ENCODE assay signal across 8 cellular contexts in the genomic region with DNA sequence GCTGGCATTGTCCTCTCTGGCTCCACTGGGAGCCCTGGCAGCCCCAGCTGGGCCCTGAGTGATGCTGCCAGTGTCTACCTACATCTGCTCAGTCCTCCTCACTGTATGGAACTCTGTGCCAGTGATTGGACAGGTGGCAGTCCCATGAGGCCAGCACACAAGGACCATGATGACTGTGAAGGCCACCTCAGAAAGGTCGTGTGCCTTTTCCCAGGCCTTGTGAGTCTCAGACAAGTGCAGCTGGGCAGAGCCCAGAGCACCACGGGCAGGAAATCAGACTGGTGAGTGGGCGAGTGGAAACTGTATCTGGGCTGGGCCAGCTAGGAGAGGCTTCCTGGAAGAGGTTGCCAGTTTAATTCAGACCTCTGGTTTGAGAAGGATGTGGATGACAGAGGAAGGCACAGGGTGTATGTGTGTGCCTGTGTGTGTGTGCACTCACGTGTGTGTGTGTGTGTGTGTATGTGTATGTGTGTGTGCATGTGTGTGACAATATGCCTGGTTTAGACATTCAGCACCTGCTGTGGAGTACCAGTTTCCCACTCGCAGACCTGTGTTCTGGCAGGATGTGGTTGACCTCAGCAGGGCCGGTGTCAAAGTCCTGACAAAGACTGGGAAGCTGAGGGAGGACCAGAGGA. TPM values are rescaled to one million over a fixed set of nuclear protein-coding genes. Genes with fewer than 3 reads are reported as not detected.
A peak's percentile ranks its signal among the peaks of the same experiment; 100 is the strongest.
DNase-seq lines count a peak whose midpoint lies in the region; ATAC-seq and TF ChIP-seq lines count a peak whose summit lies in the region.

No MANE protein-coding gene starts in this region.

- peak overlapping the region; percentile 69 to 78 for H3K4me3 Mint-ChIP-seq in CD14-positive monocyte
- H3K4me3 Mint-ChIP-seq in WTC11: no peak overlapping the region

- H3K9me3 ChIP-seq in mucosa of descending colon: no peaks in the 10 kb centered on the region

- peaks cover 19% of the 10 kb centered on the region for H3K4me1 ChIP-seq in mucosa of descending colon (ENCODE audit: low read depth)

- peaks cover 96% of the 10 kb centered on the region for H3K4me1 Mint-ChIP-seq in CD14-positive monocyte
- H3K4me1 Mint-ChIP-seq in WTC11: peaks cover 35% of the 10 kb centered on the region

- H3K4me3 ChIP-seq in mucosa of descending colon: no peak overlapping the region

- CTCF ChIA-PET in WTC11 (lab: Charles Lee): interaction anchor here (1.0 to 5.7 kb wide), 6 partner anchors 7 to 51 kb away, joined by 3 to 55 read pairs (median 6); a partner anchor contains a TSS

- TF ChIP-seq CTCF in CD14-positive monocyte (IDR thresholded peaks at IDR 0.05) (no peak), WTC11 (IDR thresholded peaks at IDR 0.05) (no peak), mucosa of descending colon (IDR thresholded peaks at IDR 0.05) (no peak)

- H3K36me3 ChIP-seq in mucosa of descending colon (ENCODE audit: low read depth): no peaks in the 10 kb centered on the region

- POLR2A ChIA-PET in WTC11 (lab: Charles Lee): interaction anchor here (0.6 kb wide), 1 partner anchor 66 kb away, joined by 3 read pairs; no protein-coding TSS in a partner anchor

- no peaks in the 10 kb centered on the region for H3K9me3 Mint-ChIP-seq in CD14-positive monocyte
- no peaks in the 10 kb centered on the region for H3K9me3 Mint-ChIP-seq in WTC11

- ATAC-seq in GM21717 (IDR thresholded peaks at IDR 0.05; ENCODE audit: unreplicated experiment) (peak; percentile 51), WTC11 (no peak), mucosa of descending colon (peak; percentile 40), sciatic nerve (no peak)

- peaks cover 55 to 85% of the 10 kb centered on the region in 2 donors for H3K36me3 Mint-ChIP-seq in CD14-positive monocyte
- H3K36me3 Mint-ChIP-seq in WTC11: peaks cover 3% of the 10 kb centered on the region; the same call in 1 of the 2 replicates

- DNase-seq in CD14-positive monocyte (ENCODE audit: low spot score): no peak
- DNase-seq in WTC11 (ENCODE audit: low spot score): no peak
- DNase-seq in mucosa of descending colon: no peak
- no peak for DNase-seq in medulla oblongata (ENCODE audit: extremely low spot score)
- no peak for DNase-seq in HT-29 (ENCODE audit: low spot score)
- no peak for DNase-seq in sciatic nerve (ENCODE audit: low spot score)
- no peak for DNase-seq in DMS53 treated with DMSO at 0.1 percent for 48 hours (lab: John Stamatoyannopoulos, UW; ENCODE audit: unreplicated experiment)

- H3K27me3 Mint-ChIP-seq in CD14-positive monocyte (ENCODE audit: low read depth in 3 of 3): peaks cover 0 to 2% (median 0%) of the 10 kb centered on the region in 3 donors
- H3K27me3 Mint-ChIP-seq in WTC11 (ENCODE audit: low read depth): no peaks in the 10 kb centered on the region

- intact Hi-C loops in CD14-positive monocyte (cut with micrococcal nuclease): no loop called here
- intact Hi-C loops in mucosa of descending colon (cut with DNase I, micrococcal nuclease): no loop called here
- intact Hi-C loops in sciatic nerve (cut with DNase I): loop anchor here (10.0 kb wide), 1 partner anchor 761 kb away; a partner anchor contains a TSS

- H3K27ac Mint-ChIP-seq in CD14-positive monocyte: peak overlapping the region; percentile 84 to 99 (median 98)
- H3K27ac Mint-ChIP-seq in WTC11: peak overlapping the region; percentile 11; the same call in 1 of the 2 replicates

TF ChIP-seq in WTC11, 78 proteins besides CTCF, POLR2A, EP300 and RAD21 (continues in another document):
- TF ChIP-seq, protein P1, sequence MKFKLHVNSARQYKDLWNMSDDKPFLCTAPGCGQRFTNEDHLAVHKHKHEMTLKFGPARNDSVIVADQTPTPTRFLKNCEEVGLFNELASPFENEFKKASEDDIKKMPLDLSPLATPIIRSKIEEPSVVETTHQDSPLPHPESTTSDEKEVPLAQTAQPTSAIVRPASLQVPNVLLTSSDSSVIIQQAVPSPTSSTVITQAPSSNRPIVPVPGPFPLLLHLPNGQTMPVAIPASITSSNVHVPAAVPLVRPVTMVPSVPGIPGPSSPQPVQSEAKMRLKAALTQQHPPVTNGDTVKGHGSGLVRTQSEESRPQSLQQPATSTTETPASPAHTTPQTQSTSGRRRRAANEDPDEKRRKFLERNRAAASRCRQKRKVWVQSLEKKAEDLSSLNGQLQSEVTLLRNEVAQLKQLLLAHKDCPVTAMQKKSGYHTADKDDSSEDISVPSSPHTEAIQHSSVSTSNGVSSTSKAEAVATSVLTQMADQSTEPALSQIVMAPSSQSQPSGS (CRISPR knock-in tag; IDR thresholded peaks at IDR 0.05; ENCODE audit: borderline replicate concordance, low read depth): no peak
- TF ChIP-seq, protein P2, sequence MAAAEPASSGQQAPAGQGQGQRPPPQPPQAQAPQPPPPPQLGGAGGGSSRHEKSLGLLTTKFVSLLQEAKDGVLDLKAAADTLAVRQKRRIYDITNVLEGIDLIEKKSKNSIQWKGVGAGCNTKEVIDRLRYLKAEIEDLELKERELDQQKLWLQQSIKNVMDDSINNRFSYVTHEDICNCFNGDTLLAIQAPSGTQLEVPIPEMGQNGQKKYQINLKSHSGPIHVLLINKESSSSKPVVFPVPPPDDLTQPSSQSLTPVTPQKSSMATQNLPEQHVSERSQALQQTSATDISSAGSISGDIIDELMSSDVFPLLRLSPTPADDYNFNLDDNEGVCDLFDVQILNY (CRISPR knock-in tag; IDR thresholded peaks at IDR 0.05): no peak
- TF ChIP-seq ZBTB21 (CRISPR knock-in tag; IDR thresholded peaks at IDR 0.05; ENCODE audit: borderline replicate concordance): no peak
- TF ChIP-seq IRF2 (CRISPR knock-in tag; IDR thresholded peaks at IDR 0.05; ENCODE audit: borderline replicate concordance, low read depth): no peak
- TF ChIP-seq, protein P3, sequence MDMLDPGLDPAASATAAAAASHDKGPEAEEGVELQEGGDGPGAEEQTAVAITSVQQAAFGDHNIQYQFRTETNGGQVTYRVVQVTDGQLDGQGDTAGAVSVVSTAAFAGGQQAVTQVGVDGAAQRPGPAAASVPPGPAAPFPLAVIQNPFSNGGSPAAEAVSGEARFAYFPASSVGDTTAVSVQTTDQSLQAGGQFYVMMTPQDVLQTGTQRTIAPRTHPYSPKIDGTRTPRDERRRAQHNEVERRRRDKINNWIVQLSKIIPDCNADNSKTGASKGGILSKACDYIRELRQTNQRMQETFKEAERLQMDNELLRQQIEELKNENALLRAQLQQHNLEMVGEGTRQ (CRISPR knock-in tag; IDR thresholded peaks at IDR 0.05): no peak
- TF ChIP-seq, protein P4, sequence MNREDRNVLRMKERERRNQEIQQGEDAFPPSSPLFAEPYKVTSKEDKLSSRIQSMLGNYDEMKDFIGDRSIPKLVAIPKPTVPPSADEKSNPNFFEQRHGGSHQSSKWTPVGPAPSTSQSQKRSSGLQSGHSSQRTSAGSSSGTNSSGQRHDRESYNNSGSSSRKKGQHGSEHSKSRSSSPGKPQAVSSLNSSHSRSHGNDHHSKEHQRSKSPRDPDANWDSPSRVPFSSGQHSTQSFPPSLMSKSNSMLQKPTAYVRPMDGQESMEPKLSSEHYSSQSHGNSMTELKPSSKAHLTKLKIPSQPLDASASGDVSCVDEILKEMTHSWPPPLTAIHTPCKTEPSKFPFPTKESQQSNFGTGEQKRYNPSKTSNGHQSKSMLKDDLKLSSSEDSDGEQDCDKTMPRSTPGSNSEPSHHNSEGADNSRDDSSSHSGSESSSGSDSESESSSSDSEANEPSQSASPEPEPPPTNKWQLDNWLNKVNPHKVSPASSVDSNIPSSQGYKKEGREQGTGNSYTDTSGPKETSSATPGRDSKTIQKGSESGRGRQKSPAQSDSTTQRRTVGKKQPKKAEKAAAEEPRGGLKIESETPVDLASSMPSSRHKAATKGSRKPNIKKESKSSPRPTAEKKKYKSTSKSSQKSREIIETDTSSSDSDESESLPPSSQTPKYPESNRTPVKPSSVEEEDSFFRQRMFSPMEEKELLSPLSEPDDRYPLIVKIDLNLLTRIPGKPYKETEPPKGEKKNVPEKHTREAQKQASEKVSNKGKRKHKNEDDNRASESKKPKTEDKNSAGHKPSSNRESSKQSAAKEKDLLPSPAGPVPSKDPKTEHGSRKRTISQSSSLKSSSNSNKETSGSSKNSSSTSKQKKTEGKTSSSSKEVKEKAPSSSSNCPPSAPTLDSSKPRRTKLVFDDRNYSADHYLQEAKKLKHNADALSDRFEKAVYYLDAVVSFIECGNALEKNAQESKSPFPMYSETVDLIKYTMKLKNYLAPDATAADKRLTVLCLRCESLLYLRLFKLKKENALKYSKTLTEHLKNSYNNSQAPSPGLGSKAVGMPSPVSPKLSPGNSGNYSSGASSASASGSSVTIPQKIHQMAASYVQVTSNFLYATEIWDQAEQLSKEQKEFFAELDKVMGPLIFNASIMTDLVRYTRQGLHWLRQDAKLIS (CRISPR knock-in tag; IDR thresholded peaks at IDR 0.05; ENCODE audit: borderline replicate concordance): no peak

RNA-seq across cellular contexts. Expression of a gene that starts 7.0 kb away (rescaled TPM):
- 100 to 1,000 TPM; 173 to 252 TPM for polyA plus RNA-seq in CD14-positive monocyte
- total RNA-seq in WTC11 (2021) (52.7 to 60.2 TPM (median 54.4 TPM) in 3 replicates), mucosa of descending colon (10 to 100 TPM; 21.5 to 33.5 (median 25.5) TPM), sciatic nerve (19.5 TPM)
- total RNA-seq in HT-29 (2014; rRNA removed; shearing (Covaris generic)): 29.7 and 35.7 TPM in 2 replicates

RNA-seq across cellular contexts. Expression of a gene that starts 12.4 kb away (rescaled TPM):
- polyA plus RNA-seq in CD14-positive monocyte: 1 to 10 TPM; 2.9 to 6.2 TPM
- total RNA-seq in WTC11 (2021) (1.8 to 2.4 TPM (median 1.9 TPM) in 3 replicates), mucosa of descending colon (10 to 100 TPM; 12.7 to 21.4 (median 19.2) TPM), sciatic nerve (10.6 TPM)
- 0.43 and 0.73 TPM in 2 replicates for total RNA-seq in HT-29 (2014; rRNA removed; shearing (Covaris generic))

RNA-seq across cellular contexts. Expression of a gene that starts 50.8 kb away (rescaled TPM):
- under 1 TPM in 1 of 2 donors, not detected in 1; 0.03 TPM for polyA plus RNA-seq in CD14-positive monocyte
- 5.2 to 5.6 TPM (median 5.5 TPM) in 3 replicates for total RNA-seq in WTC11 (2021)
- 1 to 10 TPM in 1 of 3 donors, under 1 TPM in 2; 0.17 to 6.1 (median 0.20) TPM for total RNA-seq in mucosa of descending colon
- 0.10 TPM in 1 of 2 replicates, not detected in the other for total RNA-seq in HT-29 (2014; rRNA removed; shearing (Covaris generic))
- total RNA-seq in sciatic nerve: 6.2 TPM

RNA-seq across cellular contexts. Expression of a gene that starts 54.6 kb away (rescaled TPM):
- polyA plus RNA-seq in CD14-positive monocyte: 10 to 100 TPM; 12.1 to 14.0 TPM
- 15.2 to 20.9 TPM (median 15.8 TPM) in 3 replicates for total RNA-seq in WTC11 (2021)
- total RNA-seq in mucosa of descending colon: 10 to 100 TPM; 19.7 to 29.9 (median 22.6) TPM
- total RNA-seq in HT-29 (2014; rRNA removed; shearing (Covaris generic)): 8.2 and 12.2 TPM in 2 replicates
- total RNA-seq in sciatic nerve: 21.3 TPM

RNA-seq across cellular contexts. Expression of a gene that starts 56.4 kb away (rescaled TPM):
- under 1 TPM; 0.18 to 0.76 TPM for polyA plus RNA-seq in CD14-positive monocyte
- 11.5 to 14.0 TPM (median 12.1 TPM) in 3 replicates for total RNA-seq in WTC11 (2021)
- total RNA-seq in mucosa of descending colon: 10 to 100 TPM in 1 of 3 donors, 1 to 10 TPM in 2; 1.5 to 14.1 (median 2.5) TPM
- 0.33 and 0.44 TPM in 2 replicates for total RNA-seq in HT-29 (2014; rRNA removed; shearing (Covaris generic))
- 16.1 TPM for total RNA-seq in sciatic nerve

Comparison
In these comparisons a context has a peak if more than half of its experiments do, and no peak if none do; other contexts are left out.
1. ATAC-seq: peak in GM21717 (single experiment) and mucosa of descending colon (single experiment); none in WTC11 (single experiment) and sciatic nerve (single experiment).